23 cellular contexts compared by ENCODE assay signal in genomic region chr5:112064956-112065355, GRCh38.
DNase-seq lines count a peak whose midpoint lies in the region; ATAC-seq and TF ChIP-seq lines count a peak whose summit lies in the region.
"Had no signal": no experiment of that assay in that cellular context is flagged by ENCODE, and none has a peak within 500 bp of the region (broad histone marks: within the 10 kb centered on the region; RNA-seq: fewer than 3 reads in every experiment).

No MANE protein-coding gene starts in this region.

- H3K4me3 Mint-ChIP-seq in mesothelial cell of epicardium, result no peak overlapping the region
- H3K4me3 Mint-ChIP-seq: activated naive CD4-positive, alpha-beta T cell treated with anti-CD3 and anti-CD28 coated beads for 36 hours; H9; T-helper 17 cell had no signal

- H3K9me3 Mint-ChIP-seq in mesothelial cell of epicardium, result no peaks in the 10 kb centered on the region
- H3K9me3 Mint-ChIP-seq: activated naive CD4-positive, alpha-beta T cell treated with anti-CD3 and anti-CD28 coated beads for 36 hours; H9 had no signal

- no peak for TF ChIP-seq CTCF in mesothelial cell of epicardium (IDR thresholded peaks at IDR 0.05; ENCODE audit: unreplicated experiment)

- H3K27ac Mint-ChIP-seq in mesothelial cell of epicardium, result peak overlapping the region; percentile 75
- H3K27ac Mint-ChIP-seq: activated naive CD4-positive, alpha-beta T cell treated with anti-CD3 and anti-CD28 coated beads for 36 hours; H9; T-helper 17 cell had no signal

- DNase-seq in mesothelial cell of epicardium (ENCODE audit: low spot score in 2 of 2, unreplicated experiment in 2 of 2) (no peak), GF-D8 (lab: John Stamatoyannopoulos, UW) (no peak)
- DNase-seq in stimulated activated CD4-positive, alpha-beta T cell treated with anti-CD3 and anti-CD28 coated beads, Interleukin-4, amount 100 ng/mL, for 1 hour, result no peak
- DNase-seq: activated CD4-positive, alpha-beta T cell treated with anti-CD3 and anti-CD28 coated beads for 48 hours; activated naive CD4-positive, alpha-beta T cell treated with anti-CD3 and anti-CD28 coated beads for 36 hours; amniotic stem cell; colonic mucosa; effector memory CD4-positive, alpha-beta T cell; foreskin melanocyte; H9; mesendoderm; NCI-H1092 treated with DMSO at 0.1 percent for 48 hours; NCI-H1930; NCI-H526; psoas muscle; stomach; T-helper 17 cell; tibial artery had no signal

- H3K4me1 Mint-ChIP-seq in mesothelial cell of epicardium, result peaks cover 85% of the 10 kb centered on the region
- H3K4me1 Mint-ChIP-seq: T-helper 17 cell had no signal

- ATAC-seq in GM18858 (IDR thresholded peaks at IDR 0.05; ENCODE audit: unreplicated experiment) (peak; percentile 52), GM21526 (IDR thresholded peaks at IDR 0.05; ENCODE audit: low FRiP score, unreplicated experiment) (peak; percentile 62), HG02938 (IDR thresholded peaks at IDR 0.05; ENCODE audit: unreplicated experiment) (peak; percentile 73), HG03457 (IDR thresholded peaks at IDR 0.05; ENCODE audit: unreplicated experiment) (no peak)
- ATAC-seq: HepG2, psoas muscle, T-helper 17 cell had no signal

- H3K36me3 Mint-ChIP-seq in mesothelial cell of epicardium, result no peaks in the 10 kb centered on the region

- H3K27me3 Mint-ChIP-seq in mesothelial cell of epicardium (ENCODE audit: low read depth), result no peaks in the 10 kb centered on the region
